Comparison of ENCODE assay signal across 14 cellular contexts in genomic region chr11:7555067-7555699, GRCh38. TPM values are rescaled to one million over a fixed set of nuclear protein-coding genes. Genes with fewer than 3 reads are reported as not detected.
DNase-seq lines count a peak whose midpoint lies in the region; ATAC-seq, FAIRE-seq and TF ChIP-seq lines count a peak whose summit lies in the region.
"Had no signal": no experiment of that assay in that cellular context is flagged by ENCODE, and none has a peak within 500 bp of the region (broad histone marks: within the 10 kb centered on the region; RNA-seq: fewer than 3 reads in every experiment).

No MANE protein-coding gene starts in this region.

- H3K27ac ChIP-seq in SK-N-SH (ENCODE audit: low read depth in 2 of 2, low read length in 1 of 2): no peak overlapping the region
- peak overlapping the region; percentile 34 to 60 (median 43) for H3K27ac ChIP-seq in transverse colon
- H3K27ac ChIP-seq: PC-9, WERI-Rb-1 had no signal

- intact Hi-C loops in transverse colon (cut with DNase I; ENCODE audit: low total_unique reads): no loop called here
- intact Hi-C loops in activated CD4-positive, alpha-beta T cell treated with anti-CD3 and anti-CD28 coated beads, Interleukin-2, amount 10 ng/mL, durations not matched to agents 24 days and 14 days (cut with micrococcal nuclease): no loop called here

- H3K4me2 ChIP-seq in SK-N-SH: no peak overlapping the region
- H3K4me2 ChIP-seq: PC-9 had no signal

- H3K9me2 ChIP-seq in SK-N-SH: no peaks in the 10 kb centered on the region

- no peak for TF ChIP-seq POLR2A in transverse colon (IDR thresholded peaks at IDR 0.05)

- H3K9ac ChIP-seq in SK-N-SH: no peak overlapping the region

- H3K9me3 ChIP-seq in SK-N-SH (no peaks in the 10 kb centered on the region), transverse colon (no peaks in the 10 kb centered on the region)

- in situ Hi-C loops in transverse colon (cut with MboI; ENCODE audit: low pct_ligation_motif_present in 1 of 4, low pct_unique_long_range_greater_than_20kb in 1 of 4, low sequenced_read_pairs in 3 of 4): loop anchor here in 2 of 4 donors (25.0 kb wide), 1 partner anchor 107 kb away; the partner anchor contains the start of gene CYB5R2 (in 2 of the 2)

- TF ChIP-seq CTCF in SK-N-SH (IDR thresholded peaks at IDR 0.05) (no peak), transverse colon (IDR thresholded peaks at IDR 0.05) (no peak)

- DNase-seq in SK-N-SH (no peak), frontal cortex (ENCODE audit: low spot score in 2 of 2) (peak; percentile 9 to 25), mucosa of gallbladder (ENCODE audit: low spot score) (peak; percentile 68), transverse colon (peak; percentile 86), RPMI8226 (no peak)
- no peak for DNase-seq in activated CD4-positive, alpha-beta T cell treated with anti-CD3 and anti-CD28 coated beads, Interleukin-2, amount 10 ng/mL, durations not matched to agents 24 days and 14 days
- DNase-seq: activated T-cell treated with anti-CD3 and anti-CD28 coated beads, Interleukin-2, amount 50 U/mL, for 72 hours; NCI-H1694; PC-9; stimulated activated CD4-positive, alpha-beta T cell treated with anti-CD3 and anti-CD28 coated beads, Interleukin-12 subunit alpha, Interleukin-12 subunit beta, amount 100 ng/mL, for 4 hours; WERI-Rb-1 had no signal

- H3K4me3 Mint-ChIP-seq in activated CD4-positive, alpha-beta T cell treated with anti-CD3 and anti-CD28 coated beads, Interleukin-2, amount 10 ng/mL, durations not matched to agents 24 days and 14 days: no peak overlapping the region
- H3K4me3 Mint-ChIP-seq: activated T-cell treated with anti-CD3 and anti-CD28 coated beads, Interleukin-2, amount 50 U/mL, for 72 hours; central memory CD8-positive, alpha-beta T cell had no signal

- H3K4me3 ChIP-seq in SK-N-SH (ENCODE audit: low read depth in 2 of 2, low read length in 1 of 2) (no peak overlapping the region), transverse colon (no peak overlapping the region)
- H3K4me3 ChIP-seq: PC-9 had no signal

- POLR2A ChIA-PET in SK-N-SH (lab: Yijun Ruan, JAX): no interaction called here

- no peak overlapping the region for H2AFZ ChIP-seq in SK-N-SH (ENCODE audit: low read depth)
- H2AFZ ChIP-seq: PC-9 had no signal

- no peaks in the 10 kb centered on the region for H3F3A ChIP-seq in SK-N-SH (replicated peaks; ENCODE audit: insufficient read depth)

- H3K4me1 Mint-ChIP-seq in activated CD4-positive, alpha-beta T cell treated with anti-CD3 and anti-CD28 coated beads, Interleukin-2, amount 10 ng/mL, durations not matched to agents 24 days and 14 days: no peaks in the 10 kb centered on the region
- H3K4me1 Mint-ChIP-seq: central memory CD8-positive, alpha-beta T cell had no signal

- H3K79me2 ChIP-seq in SK-N-SH (ENCODE audit: insufficient read depth): no peaks in the 10 kb centered on the region

- H3K36me3 Mint-ChIP-seq in activated CD4-positive, alpha-beta T cell treated with anti-CD3 and anti-CD28 coated beads, Interleukin-2, amount 10 ng/mL, durations not matched to agents 24 days and 14 days (ENCODE audit: low read depth): no peaks in the 10 kb centered on the region

- CTCF ChIA-PET in SK-N-SH (lab: Yijun Ruan, JAX): interaction anchor here (1.8 kb wide), 1 partner anchor 16 kb away, joined by 8 read pairs; no protein-coding TSS in a partner anchor

- no peaks in the 10 kb centered on the region for H4K20me1 ChIP-seq in SK-N-SH (ENCODE audit: insufficient read depth)

- TF ChIP-seq EP300 in SK-N-SH (IDR thresholded peaks at IDR 0.05; ENCODE audit: borderline replicate concordance in 1 of 2, low read depth in 1 of 2, low read length in 1 of 2) (no peak), transverse colon (IDR thresholded peaks at IDR 0.05; ENCODE audit: low read depth) (no peak)

- FAIRE-seq in frontal cortex (lab: Jason Lieb, UNC): no peak

- H3K36me3 ChIP-seq in SK-N-SH (replicated peaks in 1 of 2; ENCODE audit: control insufficient read depth in 1 of 2, insufficient read depth in 2 of 2, low read length in 1 of 2) (no peaks in the 10 kb centered on the region), transverse colon (no peaks in the 10 kb centered on the region)
- H3K36me3 ChIP-seq: WERI-Rb-1 had no signal

- H3K27ac Mint-ChIP-seq in activated CD4-positive, alpha-beta T cell treated with anti-CD3 and anti-CD28 coated beads, Interleukin-2, amount 10 ng/mL, durations not matched to agents 24 days and 14 days: no peak overlapping the region
- H3K27ac Mint-ChIP-seq: activated T-cell treated with anti-CD3 and anti-CD28 coated beads, Interleukin-2, amount 50 U/mL, for 72 hours had no signal

- TF ChIP-seq RAD21 in SK-N-SH (IDR thresholded peaks at IDR 0.05; ENCODE audit: low read length): no peak

- H3K4me1 ChIP-seq in SK-N-SH (ENCODE audit: control insufficient read depth in 1 of 2, insufficient read depth in 2 of 2, low read depth in 1 of 2, low read length in 1 of 2): peaks cover 0 to 6% of the 10 kb centered on the region in 2 experiments; a peak in 1 of 4 replicates
- H3K4me1 ChIP-seq in transverse colon: peaks cover 5 to 41% (median 20%) of the 10 kb centered on the region in 4 donors

- peaks cover 2% of the 10 kb centered on the region for H3K27me3 Mint-ChIP-seq in activated CD4-positive, alpha-beta T cell treated with anti-CD3 and anti-CD28 coated beads, Interleukin-2, amount 10 ng/mL, durations not matched to agents 24 days and 14 days
- H3K27me3 Mint-ChIP-seq: central memory CD8-positive, alpha-beta T cell had no signal

- 48% methylated on average over 7 of the region's 7 CpGs for WGBS in SK-N-SH (ENCODE audit: low lambda C conversion rate)
- 13 to 51% methylated on average over 4 to 7 of the region's 7 CpGs for WGBS in transverse colon (ENCODE audit: low coverage in 1 of 2), 2 donors

- H3K27me3 ChIP-seq in SK-N-SH (ENCODE audit: insufficient read depth) (no peaks in the 10 kb centered on the region), transverse colon (no peaks in the 10 kb centered on the region)

- H3K9me3 Mint-ChIP-seq in activated CD4-positive, alpha-beta T cell treated with anti-CD3 and anti-CD28 coated beads, Interleukin-2, amount 10 ng/mL, durations not matched to agents 24 days and 14 days: no peaks in the 10 kb centered on the region
- H3K9me3 Mint-ChIP-seq: activated T-cell treated with anti-CD3 and anti-CD28 coated beads, Interleukin-2, amount 50 U/mL, for 72 hours; central memory CD8-positive, alpha-beta T cell had no signal

- ATAC-seq in SK-N-SH treated with all-trans-retinoic acid at 6 μM for 48 hours (0 out of 3 replicates have a peak, but pooled peaks have one; percentile 22), HG03565 (IDR thresholded peaks at IDR 0.05; ENCODE audit: unreplicated experiment) (no peak)
- ATAC-seq: activated T-cell treated with anti-CD3 and anti-CD28 coated beads, Interleukin-2, amount 50 U/mL, for 72 hours had no signal

TF ChIP-seq in SK-N-SH treated with all-trans-retinoic acid at 6 μM for 48 hours, 23 proteins besides CTCF, POLR2A, EP300 and RAD21:
- TF ChIP-seq ZNF565 (CRISPR knock-in tag; conservative IDR thresholded peaks at IDR 0.05; ENCODE audit: low read depth): no peak
- TF ChIP-seq ISL1 (CRISPR knock-in tag; IDR thresholded peaks at IDR 0.05): peak; percentile 74
TF ChIP-seq in SK-N-SH treated with all-trans-retinoic acid at 6 μM for 48 hours: peak in this region for 1.

TF ChIP-seq in SK-N-SH, 30 proteins besides CTCF, POLR2A, EP300 and RAD21 (continues in another document):
- TF ChIP-seq MAX (IDR thresholded peaks at IDR 0.05; ENCODE audit: low read depth): no peak
- TF ChIP-seq POLR2AphosphoS5 (IDR thresholded peaks at IDR 0.05; ENCODE audit: low read depth, low read length): no peak
- no peak for TF ChIP-seq USF2 (IDR thresholded peaks at IDR 0.05; ENCODE audit: borderline replicate concordance, low read depth, low read length)
- TF ChIP-seq USF1 (IDR thresholded peaks at IDR 0.05; ENCODE audit: borderline replicate concordance, low read depth): no peak
- TF ChIP-seq FOXJ3 (CRISPR knock-in tag; IDR thresholded peaks at IDR 0.05): no peak
- TF ChIP-seq ELF1 (IDR thresholded peaks at IDR 0.05): no peak

RNA-seq across cellular contexts. Expression of gene PPFIBP2, which starts 41.4 kb away (rescaled TPM):
- polyA plus RNA-seq in SK-N-SH (2012; rRNA removed): 0.67 and 1.1 TPM in 2 replicates
- polyA plus RNA-seq in SK-N-SH (2012; cell fraction: cytosol; rRNA removed): 0.55 and 1.7 TPM in 2 replicates
- 1.8 and 2.7 TPM in 2 replicates for polyA plus RNA-seq in SK-N-SH (2012; cell fraction: nucleus; rRNA removed)
- 11.4 TPM for total RNA-seq in frontal cortex
- total RNA-seq in mucosa of gallbladder: 104 TPM
- total RNA-seq in transverse colon: 100 to 1,000 TPM in 1 of 4 donors, 10 to 100 TPM in 3; 36.0 to 257 (median 83.3) TPM
- total RNA-seq in activated CD4-positive, alpha-beta T cell treated with anti-CD3 and anti-CD28 coated beads, Interleukin-2, amount 10 ng/mL, durations not matched to agents 24 days and 14 days: 1.2 and 1.6 TPM in 2 replicates

Comparison
In these comparisons a context has a peak if more than half of its experiments do, and no peak if none do; other contexts are left out.
1. DNase-seq: peak in frontal cortex (2 of 2), mucosa of gallbladder (single experiment) and transverse colon (single experiment); none in SK-N-SH (single experiment), RPMI8226 (single experiment) and activated CD4-positive, alpha-beta T cell treated with anti-CD3 and anti-CD28 coated beads, Interleukin-2, amount 10 ng/mL, durations not matched to agents 24 days and 14 days (single experiment).
2. H3K27ac ChIP-seq: peak in transverse colon (4 of 4); none in SK-N-SH (0 of 2).